In the genomic region with DNA sequence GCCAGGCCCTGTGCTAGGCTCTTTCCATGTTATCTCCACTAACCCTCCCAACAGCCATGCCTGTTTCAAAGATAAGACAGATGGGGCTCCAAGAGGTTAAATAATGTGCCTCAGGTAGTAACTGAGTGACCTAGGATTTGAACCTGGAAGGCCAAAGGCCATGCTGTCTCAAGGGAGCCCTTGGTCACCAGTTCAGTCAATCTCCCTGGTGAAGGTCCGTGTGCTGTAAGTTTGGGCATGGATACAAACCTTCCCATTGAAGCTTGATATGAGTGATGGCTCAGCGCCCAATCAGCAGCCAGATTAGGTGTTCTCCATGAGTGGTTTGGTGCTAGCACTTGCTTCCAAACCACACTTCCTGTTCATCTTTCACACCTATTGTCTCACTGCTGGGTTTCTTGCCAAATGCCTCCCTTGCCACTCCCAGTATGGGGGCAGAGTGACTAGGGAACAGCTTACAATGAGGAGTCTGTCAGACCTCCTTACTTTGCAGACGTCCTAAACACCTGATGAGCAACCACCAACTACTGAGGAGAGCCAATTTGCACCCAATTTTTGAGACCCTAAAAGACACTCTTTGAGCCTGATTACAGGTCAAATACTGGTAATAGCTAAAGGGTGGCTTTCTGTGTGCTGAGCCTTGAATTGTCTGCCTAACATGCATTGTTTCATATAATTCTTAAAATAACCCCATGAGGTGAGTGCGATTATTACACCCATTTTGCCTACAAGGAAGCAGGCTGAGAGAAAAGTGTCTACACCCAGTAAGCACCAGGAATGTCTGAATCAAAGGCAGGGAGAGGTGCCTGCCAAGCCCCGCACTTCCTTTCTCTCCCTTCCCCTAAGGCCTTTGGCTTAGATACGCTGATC, we compare ENCODE assay signal across 8 cellular contexts. TPM values are rescaled to one million over a fixed set of nuclear protein-coding genes. Genes with fewer than 3 reads are reported as not detected.
A peak's percentile ranks its signal among the peaks of the same experiment; 100 is the strongest.
DNase-seq lines count a peak whose midpoint lies in the region; ATAC-seq lines count a peak whose summit lies in the region.

No MANE protein-coding gene starts in this region.

- H3K9me3 Mint-ChIP-seq in activated T-helper 17 cell treated with anti-CD3 and anti-CD28 coated beads, Interleukin-2, amount 50 U/mL, for 72 hours = no peaks in the 10 kb centered on the region

- H3K36me3 Mint-ChIP-seq in activated T-helper 17 cell treated with anti-CD3 and anti-CD28 coated beads, Interleukin-2, amount 50 U/mL, for 72 hours (ENCODE audit: low read depth) = no peaks in the 10 kb centered on the region

- H3K27me3 Mint-ChIP-seq in activated T-helper 17 cell treated with anti-CD3 and anti-CD28 coated beads, Interleukin-2, amount 50 U/mL, for 72 hours = no peaks in the 10 kb centered on the region

- peak overlapping the region; percentile 70 for H3K27ac Mint-ChIP-seq in activated T-helper 17 cell treated with anti-CD3 and anti-CD28 coated beads, Interleukin-2, amount 50 U/mL, for 72 hours

- H3K4me3 Mint-ChIP-seq in activated T-helper 17 cell treated with anti-CD3 and anti-CD28 coated beads, Interleukin-2, amount 50 U/mL, for 72 hours = no peak overlapping the region

- peaks cover 28% of the 10 kb centered on the region for H3K4me1 Mint-ChIP-seq in activated T-helper 17 cell treated with anti-CD3 and anti-CD28 coated beads, Interleukin-2, amount 50 U/mL, for 72 hours

- DNase-seq in DMS79 treated with DMSO at 0.1 percent for 48 hours (lab: John Stamatoyannopoulos, UW) (peak; percentile 65), HCEC 1CT (peak; percentile 22), NCI-H510A treated with DMSO at 0.1 percent for 48 hours (lab: John Stamatoyannopoulos, UW) (peak; percentile 61), iPS-NIHi11 (ENCODE audit: low spot score) (peak; percentile 56), NCI-H1930 (lab: John Stamatoyannopoulos, UW) (no peak), midbrain (lab: John Stamatoyannopoulos, UW) (no peak)
- DNase-seq in stimulated activated CD8-positive, alpha-beta memory T cell treated with anti-CD3 and anti-CD28 coated beads, Interleukin-15, amount 100 ng/mL, for 1 hour (ENCODE audit: low read depth) = peak; percentile 23

- peak; percentile 87 for ATAC-seq in activated T-helper 17 cell treated with anti-CD3 and anti-CD28 coated beads, Interleukin-2, amount 50 U/mL, for 72 hours (replicated peaks)

RNA-seq across cellular contexts. Expression of a gene that starts 48.5 kb away (rescaled TPM):
- 10 to 100 TPM; 31.7 to 86.3 TPM for total RNA-seq in activated T-helper 17 cell treated with anti-CD3 and anti-CD28 coated beads, Interleukin-2, amount 50 U/mL, for 72 hours

RNA-seq across cellular contexts. Expression of a gene that starts 53.7 kb away (rescaled TPM):
- 100 to 1,000 TPM; 142 to 179 TPM for total RNA-seq in activated T-helper 17 cell treated with anti-CD3 and anti-CD28 coated beads, Interleukin-2, amount 50 U/mL, for 72 hours

Comparison
In these comparisons a context has a peak if more than half of its experiments do, and no peak if none do; other contexts are left out.
1. DNase-seq: peak in DMS79 treated with DMSO at 0.1 percent for 48 hours (single experiment), HCEC 1CT (single experiment), NCI-H510A treated with DMSO at 0.1 percent for 48 hours (single experiment), iPS-NIHi11 (single experiment) and stimulated activated CD8-positive, alpha-beta memory T cell treated with anti-CD3 and anti-CD28 coated beads, Interleukin-15, amount 100 ng/mL, for 1 hour (single experiment); none in NCI-H1930 (0 of 2) and midbrain (single experiment).